In the genomic region with DNA sequence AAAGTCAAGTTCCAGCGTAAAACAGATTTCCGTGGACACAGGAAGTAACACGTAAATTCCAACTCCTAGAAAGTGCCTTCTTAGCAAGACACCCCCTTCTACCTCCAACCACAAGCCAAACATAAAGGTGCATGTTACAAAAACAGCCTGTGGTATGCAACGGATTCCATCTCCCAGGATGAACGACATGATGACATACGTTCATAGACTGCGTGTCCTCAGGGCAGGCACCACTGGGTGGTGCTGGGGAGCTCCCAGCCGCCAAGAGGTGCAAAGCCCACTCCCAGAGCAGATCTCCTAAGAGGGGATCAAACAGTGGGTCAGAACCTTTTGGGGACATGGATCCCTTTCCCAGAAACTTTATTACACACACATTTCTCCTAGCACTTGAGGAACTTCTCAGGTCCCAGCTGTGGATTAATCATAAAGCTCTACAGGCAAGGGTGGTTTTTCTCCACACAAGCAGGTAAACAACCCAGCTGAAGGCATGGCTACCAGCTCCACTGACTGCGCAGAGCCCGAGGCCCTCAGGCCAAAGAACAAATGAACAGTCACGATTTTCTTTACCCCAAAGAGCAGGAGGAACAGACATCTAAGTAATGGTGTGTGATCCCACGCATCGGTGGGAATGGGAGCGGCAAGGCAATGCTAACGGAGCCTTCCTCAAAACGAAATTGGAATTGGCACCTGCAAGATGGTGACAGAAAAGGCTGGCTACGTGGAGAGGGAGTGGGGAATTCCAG, we compare ENCODE assay signal across 8 cellular contexts. TPM values are rescaled to one million over a fixed set of nuclear protein-coding genes. Genes with fewer than 3 reads are reported as not detected.
DNase-seq lines count a peak whose midpoint lies in the region; ATAC-seq and TF ChIP-seq lines count a peak whose summit lies in the region.

No MANE protein-coding gene starts in this region.

- no peak overlapping the region for H2AFZ ChIP-seq in PC-3 (ENCODE audit: low read length)

- H3K27me3 ChIP-seq in GM06990 (replicated peaks; ENCODE audit: control insufficient read depth, insufficient read depth, low read length) (no peaks in the 10 kb centered on the region), PC-3 (ENCODE audit: low read length) (no peaks in the 10 kb centered on the region), esophagus squamous epithelium (no peaks in the 10 kb centered on the region), psoas muscle (ENCODE audit: insufficient read depth in 3 of 3, low read length in 2 of 3) (no peaks in the 10 kb centered on the region)

- H4K20me1 ChIP-seq in PC-3 (ENCODE audit: low read length), result peaks cover 41% of the 10 kb centered on the region

- TF ChIP-seq CTCF in GM06990 (IDR thresholded peaks at IDR 0.05; ENCODE audit: insufficient read depth, low read length, poor library complexity, severe bottlenecking) (peak; percentile 60), PC-3 (conservative IDR thresholded peaks at IDR 0.05; ENCODE audit: low read depth, low read length) (peak; percentile 43), esophagus squamous epithelium (IDR thresholded peaks at IDR 0.05) (peak in 2 of 6 experiments; percentile 9 to 23), psoas muscle (IDR thresholded peaks at IDR 0.05) (peak; percentile 57)

- no peaks in the 10 kb centered on the region for H3F3A ChIP-seq in PC-3 (ENCODE audit: low read length, unreplicated experiment)

- no peak overlapping the region for H3K9ac ChIP-seq in PC-3 (ENCODE audit: low read length)

- ATAC-seq in PC-3, result no peak
- ATAC-seq in psoas muscle, result peak; percentile 64 to 76 (median 71)
- no peak for ATAC-seq in GM18873 (IDR thresholded peaks at IDR 0.05; ENCODE audit: low FRiP score, unreplicated experiment)
- ATAC-seq in HG02840 (IDR thresholded peaks at IDR 0.05; ENCODE audit: low FRiP score, unreplicated experiment), result no peak

- intact Hi-C loops in PC-3 (cut with micrococcal nuclease) (no loop called here), esophagus squamous epithelium (cut with DNase I) (loop anchor here (10.0 kb wide), 1 partner anchor 58 kb away; no protein-coding TSS in a partner anchor), psoas muscle (cut with DNase I) (loop anchor here (5.0 kb wide), 2 partner anchors 55 to 60 kb away; no protein-coding TSS in a partner anchor)

- WGBS in esophagus squamous epithelium, 2 donors, result 56 to 71% methylated on average over 13 to 17 of the region's 17 CpGs
- 40 to 56% (median 42%) methylated on average over 17 of the region's 17 CpGs for WGBS in psoas muscle, 3 donors

- peak overlapping the region; percentile 35 for H3K27ac ChIP-seq in PC-3 (ENCODE audit: low read length)
- peak overlapping the region; percentile 37 to 77 (median 69) for H3K27ac ChIP-seq in esophagus squamous epithelium
- peak overlapping the region; percentile 97 for H3K27ac ChIP-seq in psoas muscle

- no peak for TF ChIP-seq POLR2A in esophagus squamous epithelium (IDR thresholded peaks at IDR 0.05)

- H3K9me2 ChIP-seq in PC-3 (replicated peaks; ENCODE audit: low read length), result no peaks in the 10 kb centered on the region

- H3K36me3 ChIP-seq in GM06990 (ENCODE audit: control insufficient read depth, insufficient read depth, low read length), result no peaks in the 10 kb centered on the region; the same call in 1 of the 2 replicates
- H3K36me3 ChIP-seq in PC-3 (ENCODE audit: low read depth, low read length), result 0 out of 2 replicates have a peak, but pooled peaks cover 4% of the 10 kb centered on the region
- H3K36me3 ChIP-seq in esophagus squamous epithelium, result peaks cover under 1 to 27% (median 3%) of the 10 kb centered on the region in 3 donors
- H3K36me3 ChIP-seq in psoas muscle (ENCODE audit: insufficient read depth in 1 of 2, low read depth in 1 of 2), result peaks cover 0 to 25% of the 10 kb centered on the region in 2 donors

- CTCF ChIA-PET in PC-3 (lab: Charles Lee), result interaction anchor here (0.6 to 1.3 kb wide), 2 partner anchors 59 to 491 kb away, joined by 3 to 6 read pairs; no protein-coding TSS in a partner anchor

- POLR2A ChIA-PET in PC-3 (lab: Charles Lee; ENCODE audit: unreplicated experiment), result interaction anchor here (0.7 kb wide), 1 partner anchor 86 kb away, joined by 3 read pairs; no protein-coding TSS in a partner anchor

- H3K4me3 ChIP-seq in GM06990 (replicated peaks; ENCODE audit: low read depth, low read length) (peak overlapping the region; percentile 11; the same call in 1 of the 2 replicates), PC-3 (ENCODE audit: low read length) (no peak overlapping the region), esophagus squamous epithelium (no peak overlapping the region), psoas muscle (peak overlapping the region; percentile 47)

- peaks cover 90% of the 10 kb centered on the region for H3K79me2 ChIP-seq in PC-3 (ENCODE audit: low read length)

- H3K4me1 ChIP-seq in PC-3 (ENCODE audit: insufficient read depth, low read length), result peaks cover 20% of the 10 kb centered on the region
- H3K4me1 ChIP-seq in esophagus squamous epithelium, result peaks cover 17 to 97% (median 56%) of the 10 kb centered on the region in 3 donors
- peaks cover 93% of the 10 kb centered on the region for H3K4me1 ChIP-seq in psoas muscle

- DNase-seq in GM06990 (ENCODE audit: extremely low read depth, insufficient read length) (peak; percentile 53), PC-3 (no peak), esophagus squamous epithelium (lab: John Stamatoyannopoulos, UW) (no peak), psoas muscle (no peak), NCI-H1436 (lab: John Stamatoyannopoulos, UW) (no peak)
- no peak for DNase-seq in stimulated activated CD8-positive, alpha-beta memory T cell treated with anti-CD3 and anti-CD28 coated beads, Interleukin-4, amount 100 ng/mL, for 48 hours

- no TSS peak for BruUV-seq in PC-3 (replicated peaks; lab: Mats Ljungman, UMichigan)

- H3K4me2 ChIP-seq in PC-3 (ENCODE audit: low read length), result no peak overlapping the region

- H3K9me3 ChIP-seq in PC-3 (ENCODE audit: low read length) (no peaks in the 10 kb centered on the region), esophagus squamous epithelium (no peaks in the 10 kb centered on the region), psoas muscle (no peaks in the 10 kb centered on the region)

RNA-seq across cellular contexts. Expression of a gene that starts 13.8 kb away (rescaled TPM):
- total RNA-seq in PC-3 (2014; rRNA removed), result 334 and 342 TPM in 2 replicates
- total RNA-seq in esophagus squamous epithelium, result 100 to 1,000 TPM; 280 to 623 (median 490) TPM
- total RNA-seq in psoas muscle, result 1,000 to 10,000 TPM in 3 of 4 donors, 100 to 1,000 TPM in 1; 885 to 1,725 (median 1,143) TPM
- polyA plus RNA-seq in psoas muscle, result 1,000 to 10,000 TPM in 1 of 3 donors, 100 to 1,000 TPM in 2; 634 to 1,049 (median 695) TPM

Comparison
In these comparisons a context has a peak if more than half of its experiments do, and no peak if none do; other contexts are left out.
1. H3K4me3 ChIP-seq: peak in GM06990 (single experiment) and psoas muscle (single experiment); none in PC-3 (single experiment) and esophagus squamous epithelium (0 of 4).
2. ATAC-seq: peak in psoas muscle (4 of 4); none in PC-3 (single experiment), GM18873 (single experiment) and HG02840 (single experiment).
3. H3K27ac ChIP-seq: peak in every context shown above with its lines; median percentile 97 in psoas muscle; 69 in esophagus squamous epithelium; 35 in PC-3.